In the genomic region with DNA sequence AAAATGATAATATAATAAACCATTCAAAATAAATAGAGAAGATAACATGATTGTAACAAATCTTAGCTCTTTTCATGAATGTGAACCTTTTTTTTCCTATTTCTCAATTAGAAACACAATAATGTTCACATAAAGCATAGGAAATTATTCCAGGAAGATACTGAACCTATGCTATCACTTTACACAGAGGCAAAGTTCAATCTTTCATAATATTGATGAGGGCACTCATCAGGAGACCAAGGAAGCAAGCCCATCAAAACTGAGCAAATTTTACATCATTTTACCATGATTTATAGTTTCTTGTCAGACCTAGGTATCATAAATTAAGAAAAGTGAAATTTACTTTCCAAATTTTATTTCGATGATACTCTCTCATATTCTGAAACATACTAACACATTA, we compare ENCODE assay signal across 32 cellular contexts.
"Had no signal": no experiment of that assay in that cellular context is flagged by ENCODE, and none has a peak within 500 bp of the region (broad histone marks: within the 10 kb centered on the region; RNA-seq: fewer than 3 reads in every experiment).

No MANE protein-coding gene starts in this region.

- H3K27ac ChIP-seq: adrenal gland, ascending aorta, body of pancreas, brain microvascular endothelial cell, breast epithelium, cardiac muscle cell had no signal

- H3K4me3 ChIP-seq: adrenal gland, ascending aorta, body of pancreas, breast epithelium, cardiac muscle cell had no signal

- H3K27me3 ChIP-seq: adrenal gland, ascending aorta, body of pancreas, brain microvascular endothelial cell, breast epithelium, cardiac muscle cell had no signal

- H3K4me1 ChIP-seq: adrenal gland, ascending aorta, body of pancreas, breast epithelium had no signal

- H3K9me3 ChIP-seq: adrenal gland, ascending aorta, body of pancreas, breast epithelium had no signal

- DNase-seq: activated effector memory CD4-positive, alpha-beta T cell treated with anti-CD3 and anti-CD28 coated beads, Interleukin-2, amount 50 U/mL, for 16 hours; activated effector memory CD4-positive, alpha-beta T cell treated with Interleukin-2 at 50 U/mL for 16 hours; activated gamma-delta T cell; activated gamma-delta T cell treated with Interleukin-2 at 50 U/mL for 16 hours; activated naive CD4-positive, alpha-beta T cell; activated naive CD4-positive, alpha-beta T cell treated with anti-CD3 and anti-CD28 coated beads for 36 hours; activated naive CD4-positive, alpha-beta T cell treated with anti-CD3 and anti-CD28 coated beads, Interleukin-2, amount 10 ng/mL, durations not matched to agents 7 days and 5 days; activated naive CD4-positive, alpha-beta T cell treated with anti-CD3 and anti-CD28 coated beads, Interleukin-2, amount 50 U/mL, for 16 hours; activated naive CD4-positive, alpha-beta T cell treated with Interleukin-2 at 50 U/mL for 16 hours; activated naive CD8-positive, alpha-beta T cell treated with anti-CD3 and anti-CD28 coated beads for 36 hours; activated naive CD8-positive, alpha-beta T cell treated with anti-CD3 and anti-CD28 coated beads, Interleukin-2, amount 10 ng/mL, durations not matched to agents 7 days and 5 days; activated naive CD8-positive, alpha-beta T cell treated with anti-CD3 and anti-CD28 coated beads, Interleukin-2, amount 50 U/mL, for 24 hours; activated T-cell treated with anti-CD3 and anti-CD28 coated beads, Interleukin-2, amount 50 U/mL, for 24 hours; activated T-cell treated with anti-CD3 and anti-CD28 coated beads, Interleukin-2, amount 50 U/mL, for 4 hours; activated T-cell treated with anti-CD3 and anti-CD28 coated beads, Interleukin-2, amount 50 U/mL, for 48 hours; activated T-cell treated with anti-CD3 and anti-CD28 coated beads, Interleukin-2, amount 50 U/mL, for 72 hours; adrenal gland; amniotic stem cell; amygdala; aorta; body of pancreas; brain microvascular endothelial cell; caudate nucleus; central memory CD4-positive, alpha-beta T cell; cerebellar nuclear complex had no signal

- FAIRE-seq: astrocyte, bronchial epithelial cell had no signal

- H3K36me3 ChIP-seq: adrenal gland, ascending aorta, brain microvascular endothelial cell, breast epithelium, cardiac muscle cell had no signal

- ATAC-seq: activated naive CD4-positive, alpha-beta T cell treated with anti-CD3 and anti-CD28 coated beads, Interleukin-2, amount 50 U/mL, for 72 hours; activated naive CD8-positive, alpha-beta T cell treated with anti-CD3 and anti-CD28 coated beads, Interleukin-2, amount 50 U/mL, for 24 hours; activated T-cell treated with anti-CD3 and anti-CD28 coated beads, Interleukin-2, amount 50 U/mL, for 4 hours; activated T-cell treated with anti-CD3 and anti-CD28 coated beads, Interleukin-2, amount 50 U/mL, for 72 hours; activated T-helper 17 cell treated with anti-CD3 and anti-CD28 coated beads, Interleukin-2, amount 50 U/mL, for 72 hours; body of pancreas had no signal
